11 cellular contexts compared by ENCODE assay signal in the genomic region with DNA sequence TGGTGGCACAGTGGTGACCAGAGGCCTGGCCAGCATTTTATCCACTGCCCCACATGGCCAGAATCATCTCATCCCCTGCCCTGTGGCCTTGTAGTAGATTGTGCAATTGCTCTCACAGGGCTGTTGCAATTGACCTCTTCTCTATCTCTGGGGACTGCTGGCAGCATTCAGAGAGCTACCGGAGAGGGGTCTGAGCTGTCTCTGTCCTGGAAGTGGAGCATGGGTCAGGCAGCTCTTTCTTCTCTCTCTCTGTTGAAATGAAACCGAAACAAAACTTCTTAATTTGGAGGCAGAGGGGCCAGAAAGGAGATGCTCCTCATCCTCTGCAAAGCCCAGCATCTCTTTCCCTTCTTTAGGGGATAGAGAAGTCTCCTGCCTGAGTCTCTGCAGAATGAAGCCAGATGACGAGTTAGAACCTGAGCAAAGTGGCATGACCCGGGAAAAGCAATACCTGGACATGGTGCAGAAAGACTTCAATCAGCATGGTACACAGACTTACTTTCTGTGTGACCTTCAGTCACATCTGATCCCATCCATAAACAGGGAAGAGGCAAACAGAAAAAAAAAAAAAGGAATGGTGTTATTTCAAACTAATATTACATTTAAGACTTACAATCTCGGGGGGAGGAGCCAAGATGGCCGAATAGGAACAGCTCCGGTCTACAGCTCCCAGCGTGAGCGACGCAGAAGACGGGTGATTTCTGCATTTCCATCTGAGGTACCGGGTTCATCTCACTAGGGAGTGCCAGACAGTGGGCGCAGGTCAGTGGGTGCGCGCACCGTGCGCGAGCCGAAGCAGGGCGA.
A peak's percentile ranks its signal among the peaks of the same experiment; 100 is the strongest.
DNase-seq lines count a peak whose midpoint lies in the region; ATAC-seq and TF ChIP-seq lines count a peak whose summit lies in the region.
"Had no signal": no experiment of that assay in that cellular context is flagged by ENCODE, and none has a peak within 500 bp of the region (broad histone marks: within the 10 kb centered on the region; RNA-seq: fewer than 3 reads in every experiment).

No MANE protein-coding gene starts in this region.

- peaks cover 4% of the 10 kb centered on the region for H3K36me3 Mint-ChIP-seq in T-helper 1 cell treated with Interleukin-12 subunit alpha and Interleukin-12 subunit beta and Interleukin-4 antibody, amounts not matched to agents 30 μg/mL and 1 μg/mL, for 36 hours (ENCODE audit: low read depth)

- peaks cover 4% of the 10 kb centered on the region for H3K9me3 Mint-ChIP-seq in T-helper 1 cell treated with Interleukin-12 subunit alpha and Interleukin-12 subunit beta and Interleukin-4 antibody, amounts not matched to agents 30 μg/mL and 1 μg/mL, for 36 hours

- peaks cover 8% of the 10 kb centered on the region for H3K4me1 Mint-ChIP-seq in T-helper 1 cell treated with Interleukin-12 subunit alpha and Interleukin-12 subunit beta and Interleukin-4 antibody, amounts not matched to agents 30 μg/mL and 1 μg/mL, for 36 hours (ENCODE audit: low read depth)

- H2AFZ ChIP-seq in PC-9 (no peak overlapping the region), smooth muscle cell (ENCODE audit: low read depth) (peak overlapping the region; percentile 12)

- H3K9ac ChIP-seq in smooth muscle cell (ENCODE audit: low read depth), result no peak overlapping the region

- H3K27ac ChIP-seq in PC-9 (no peak overlapping the region), smooth muscle cell (ENCODE audit: low read depth) (no peak overlapping the region)
- H3K27ac ChIP-seq: A549 had no signal

- no peaks in the 10 kb centered on the region for H3K9me2 ChIP-seq in PC-9 (ENCODE audit: insufficient read depth)

- H3K27me3 ChIP-seq in PC-9 (ENCODE audit: insufficient read depth, low read depth) (no peaks in the 10 kb centered on the region), smooth muscle cell (ENCODE audit: low read depth) (no peaks in the 10 kb centered on the region)
- H3K27me3 ChIP-seq: stomach had no signal

- no peak for ATAC-seq in GM19467 (IDR thresholded peaks at IDR 0.05; ENCODE audit: unreplicated experiment)
- ATAC-seq: A549 had no signal

- CTCF ChIA-PET in PC-9 (lab: Charles Lee), result no interaction called here

- no peak for DNase-seq in T-helper 1 cell
- DNase-seq in PC-9, result no peak
- DNase-seq in germinal center (ENCODE audit: low spot score), result peak; percentile 35
- DNase-seq in smooth muscle cell (lab: John Stamatoyannopoulos, UW; ENCODE audit: unreplicated experiment), result no peak
- no peak for DNase-seq in UCSD-AML1 (lab: John Stamatoyannopoulos, UW; ENCODE audit: unreplicated experiment)
- DNase-seq in stimulated activated CD4-positive, alpha-beta T cell treated with anti-CD3 and anti-CD28 coated beads, Interleukin-4, amount 100 ng/mL, for 1 hour, result no peak
- DNase-seq: activated CD8-positive, alpha-beta memory T cell treated with anti-CD3 and anti-CD28 coated beads for 24 hours had no signal

- H3F3A ChIP-seq in PC-9 (ENCODE audit: insufficient read depth, low read depth) (peaks cover 10% of the 10 kb centered on the region; the same call in 1 of the 2 replicates), smooth muscle cell (ENCODE audit: low read depth) (no peaks in the 10 kb centered on the region)

- H3K79me2 ChIP-seq in PC-9 (ENCODE audit: low read depth) (no peaks in the 10 kb centered on the region), smooth muscle cell (ENCODE audit: low read depth) (no peaks in the 10 kb centered on the region)

- no peaks in the 10 kb centered on the region; the same call in 1 of the 2 replicates for H3K9me3 ChIP-seq in PC-9 (ENCODE audit: insufficient read depth, low read depth)
- H3K9me3 ChIP-seq in smooth muscle cell (replicated peaks; ENCODE audit: low read depth), result no peaks in the 10 kb centered on the region
- H3K9me3 ChIP-seq: A549, stomach had no signal

- 83% methylated on average over 20 of the region's 20 CpGs for WGBS in smooth muscle cell (ENCODE audit: low lambda C conversion rate)

- no peaks in the 10 kb centered on the region for H3K27me3 Mint-ChIP-seq in T-helper 1 cell treated with Interleukin-12 subunit alpha and Interleukin-12 subunit beta and Interleukin-4 antibody, amounts not matched to agents 30 μg/mL and 1 μg/mL, for 36 hours (ENCODE audit: low read depth)

- no TSS peak for BruUV-seq in PC-9 (replicated peaks; lab: Mats Ljungman, UMichigan)

- intact Hi-C loops in PC-9 (cut with micrococcal nuclease; ENCODE audit: unreplicated experiment), result no loop called here

- no peak overlapping the region for H3K4me3 ChIP-seq in PC-9
- H3K4me3 ChIP-seq in smooth muscle cell, result peak overlapping the region; percentile 25
- H3K4me3 ChIP-seq: A549 had no signal

- no peaks in the 10 kb centered on the region for H3K36me3 ChIP-seq in PC-9 (ENCODE audit: low read depth)
- H3K36me3 ChIP-seq in smooth muscle cell (ENCODE audit: low read depth), result no peaks in the 10 kb centered on the region
- H3K36me3 ChIP-seq: stomach had no signal

- peak overlapping the region; percentile 79 for H3K27ac Mint-ChIP-seq in T-helper 1 cell treated with Interleukin-12 subunit alpha and Interleukin-12 subunit beta and Interleukin-4 antibody, amounts not matched to agents 30 μg/mL and 1 μg/mL, for 36 hours

- H3K4me1 ChIP-seq in PC-9 (replicated peaks; ENCODE audit: insufficient read depth) (peaks cover 16% of the 10 kb centered on the region), smooth muscle cell (ENCODE audit: low read depth) (peaks cover 4% of the 10 kb centered on the region)
- H3K4me1 ChIP-seq: A549 had no signal

- peak overlapping the region; percentile 29 for H3K4me3 Mint-ChIP-seq in T-helper 1 cell treated with Interleukin-12 subunit alpha and Interleukin-12 subunit beta and Interleukin-4 antibody, amounts not matched to agents 30 μg/mL and 1 μg/mL, for 36 hours

- TF ChIP-seq CTCF in PC-9 (conservative IDR thresholded peaks at IDR 0.05) (no peak), smooth muscle cell (IDR thresholded peaks at IDR 0.05; ENCODE audit: borderline replicate concordance, insufficient read depth, poor library complexity, severe bottlenecking) (no peak)

- no peaks in the 10 kb centered on the region for H4K20me1 ChIP-seq in PC-9 (ENCODE audit: insufficient read depth)
- H4K20me1 ChIP-seq in smooth muscle cell (ENCODE audit: low read depth), result no peaks in the 10 kb centered on the region

- H3K4me2 ChIP-seq in PC-9, result peak overlapping the region; percentile 26
- peak overlapping the region; percentile 39 for H3K4me2 ChIP-seq in smooth muscle cell
- H3K4me2 ChIP-seq: A549 had no signal

- POLR2A ChIA-PET in PC-9 (lab: Charles Lee; ENCODE audit: unreplicated experiment), result interaction anchor here (0.6 to 0.7 kb wide), 2 partner anchors 82 to 130 kb away, joined by 4 read pairs; no protein-coding TSS in a partner anchor
